Comparison of ENCODE assay signal across 6 cellular contexts in genomic region chr14:40100544-40101196, GRCh38.
"Had no signal": no experiment of that assay in that cellular context is flagged by ENCODE, and none has a peak within 500 bp of the region (broad histone marks: within the 10 kb centered on the region; RNA-seq: fewer than 3 reads in every experiment).

No MANE protein-coding gene starts in this region.

- FAIRE-seq: HTR-8/SVneo, K562 had no signal

- H3K4me2 ChIP-seq: KMS-11 had no signal

- H3K4me3 ChIP-seq: K562 had no signal

- H3K27ac ChIP-seq: HL-60, KMS-11 had no signal

- H3K9ac ChIP-seq: KMS-11 had no signal

- ATAC-seq: K562 had no signal

- DNase-seq: KBM-7, KG1 had no signal
